In genomic region chr19:50679177-50680125, GRCh38 we compare ENCODE assay signal across 9 cellular contexts. TPM values are rescaled to one million over a fixed set of nuclear protein-coding genes. Genes with fewer than 3 reads are reported as not detected.
DNase-seq lines count a peak whose midpoint lies in the region; ATAC-seq and TF ChIP-seq lines count a peak whose summit lies in the region.
"Had no signal": no experiment of that assay in that cellular context is flagged by ENCODE, and none has a peak within 500 bp of the region (broad histone marks: within the 10 kb centered on the region; RNA-seq: fewer than 3 reads in every experiment).

No MANE protein-coding gene starts in this region.

- peaks cover 31 to 44% of the 10 kb centered on the region in 2 donors for H3K27me3 Mint-ChIP-seq in CD4-positive, alpha-beta memory T cell
- H3K27me3 Mint-ChIP-seq in WTC11 (ENCODE audit: low read depth): peaks cover 85% of the 10 kb centered on the region

- DNase-seq in CD4-positive, alpha-beta memory T cell: peak; percentile 60 to 73 (median 66)
- DNase-seq in NCI-H1105 (lab: John Stamatoyannopoulos, UW) (peak; percentile 50), WTC11 (ENCODE audit: low spot score) (peak; percentile 90), breast epithelium (ENCODE audit: low spot score in 2 of 2) (peak; percentile 57 to 77), kidney glomerular epithelial cell (lab: John Stamatoyannopoulos, UW) (peak; percentile 25)
- peak; percentile 73 to 78 for DNase-seq in stimulated activated CD4-positive, alpha-beta T cell treated with anti-CD3 and anti-CD28 coated beads, Interleukin-2, amount 100 ng/mL, for 48 hours

- H3K4me3 ChIP-seq in CD4-positive, alpha-beta memory T cell (ENCODE audit: low read length in 2 of 2): no peak overlapping the region
- no peak overlapping the region for H3K4me3 ChIP-seq in breast epithelium

- H3K36me3 ChIP-seq in CD4-positive, alpha-beta memory T cell (ENCODE audit: insufficient read depth, low read length): no peaks in the 10 kb centered on the region
- H3K36me3 ChIP-seq in breast epithelium: no peaks in the 10 kb centered on the region

- H3K9me3 ChIP-seq in CD4-positive, alpha-beta memory T cell (ENCODE audit: control insufficient read depth in 1 of 2, low read length in 2 of 2): no peaks in the 10 kb centered on the region
- H3K9me3 ChIP-seq in breast epithelium: no peaks in the 10 kb centered on the region

- CTCF ChIA-PET in CD4-positive, alpha-beta memory T cell (lab: Charles Lee; ENCODE audit: partially characterized antibody): no interaction called here
- CTCF ChIA-PET in WTC11 (lab: Charles Lee): interaction anchor here (0.6 to 1.0 kb wide), 2 partner anchors 10 to 85 kb away, joined by 3 read pairs; no protein-coding TSS in a partner anchor

- H3K4me1 Mint-ChIP-seq in CD4-positive, alpha-beta memory T cell: peaks cover 0 to 8% (median 4%) of the 10 kb centered on the region in 4 donors
- peaks cover 16% of the 10 kb centered on the region for H3K4me1 Mint-ChIP-seq in WTC11

- no peaks in the 10 kb centered on the region for H3K36me3 Mint-ChIP-seq in CD4-positive, alpha-beta memory T cell
- peaks cover 3% of the 10 kb centered on the region; the same call in 1 of the 2 replicates for H3K36me3 Mint-ChIP-seq in WTC11

- no peaks in the 10 kb centered on the region for H3K4me1 ChIP-seq in CD4-positive, alpha-beta memory T cell (ENCODE audit: insufficient read depth, low read length)
- H3K4me1 ChIP-seq in breast epithelium: no peaks in the 10 kb centered on the region

- peaks cover 0 to 18% (median 8%) of the 10 kb centered on the region in 8 donors for H3K9me3 Mint-ChIP-seq in CD4-positive, alpha-beta memory T cell
- H3K9me3 Mint-ChIP-seq in WTC11: 0 out of 2 replicates have a peak, but pooled peaks cover 4% of the 10 kb centered on the region

- ATAC-seq in GM21515 (IDR thresholded peaks at IDR 0.05; ENCODE audit: unreplicated experiment) (peak; percentile 58), WTC11 (peak; percentile 89), HG03196 (IDR thresholded peaks at IDR 0.05; ENCODE audit: unreplicated experiment) (no peak)

- POLR2A ChIA-PET in CD4-positive, alpha-beta memory T cell (lab: Charles Lee; ENCODE audit: partially characterized antibody): no interaction called here
- POLR2A ChIA-PET in WTC11 (lab: Charles Lee): no interaction called here

- no peak for TF ChIP-seq CTCF in WTC11 (IDR thresholded peaks at IDR 0.05)
- no peak for TF ChIP-seq CTCF in breast epithelium (IDR thresholded peaks at IDR 0.05)

- peak overlapping the region in 3 of 7 donors; percentile 26 to 89 (median 58) for H3K27ac Mint-ChIP-seq in CD4-positive, alpha-beta memory T cell
- H3K27ac Mint-ChIP-seq in WTC11: no peak overlapping the region

- no peak for TF ChIP-seq POLR2A in breast epithelium (IDR thresholded peaks at IDR 0.05)

- no peak overlapping the region for H3K27ac ChIP-seq in CD4-positive, alpha-beta memory T cell (ENCODE audit: low read depth, low read length)
- no peak overlapping the region for H3K27ac ChIP-seq in breast epithelium

- intact Hi-C loops in CD4-positive, alpha-beta memory T cell (cut with micrococcal nuclease): no loop called here
- intact Hi-C loops in breast epithelium (cut with DNase I; ENCODE audit: low total_unique reads): no loop called here

- no peaks in the 10 kb centered on the region for H3K27me3 ChIP-seq in CD4-positive, alpha-beta memory T cell (ENCODE audit: insufficient read depth, low read length)
- H3K27me3 ChIP-seq in breast epithelium: peaks cover 0 to 16% of the 10 kb centered on the region in 2 donors

- H3K4me3 Mint-ChIP-seq in CD4-positive, alpha-beta memory T cell: peak overlapping the region in 2 of 8 donors; percentile 29 to 53
- peak overlapping the region; percentile 31 for H3K4me3 Mint-ChIP-seq in WTC11

TF ChIP-seq in WTC11, 78 proteins besides CTCF, POLR2A, EP300 and RAD21 (continues in another document):
- no peak for TF ChIP-seq ATF2 (CRISPR knock-in tag; IDR thresholded peaks at IDR 0.05; ENCODE audit: borderline replicate concordance, low read depth)
- TF ChIP-seq FOXP4 (CRISPR knock-in tag; IDR thresholded peaks at IDR 0.05): 0 out of 2 replicates have a peak, but pooled peaks have one; percentile 18
- 0 out of 2 replicates have a peak, but pooled peaks have one; percentile 50 for TF ChIP-seq E2F5 (CRISPR knock-in tag; IDR thresholded peaks at IDR 0.05)
- peak; percentile 25; the same call in 1 of the 2 replicates for TF ChIP-seq FOXK1 (CRISPR knock-in tag; IDR thresholded peaks at IDR 0.05)
- TF ChIP-seq MAX (CRISPR knock-in tag; IDR thresholded peaks at IDR 0.05): peak; percentile 95
- TF ChIP-seq JUN (CRISPR knock-in tag; IDR thresholded peaks at IDR 0.05): no peak
- TF ChIP-seq HMGA2 (CRISPR knock-in tag; IDR thresholded peaks at IDR 0.05): no peak
- no peak for TF ChIP-seq SMAD4 (CRISPR knock-in tag; IDR thresholded peaks at IDR 0.05)
- peak; percentile 65; the same call in 1 of the 2 replicates for TF ChIP-seq ZNF281 (CRISPR knock-in tag; IDR thresholded peaks at IDR 0.05)

RNA-seq across cellular contexts. Expression of gene C19orf81, which starts 30.2 kb away (rescaled TPM):
- not detected for total RNA-seq in CD4-positive, alpha-beta memory T cell
- not detected for polyA plus RNA-seq in CD4-positive, alpha-beta memory T cell
- total RNA-seq in WTC11 (2021) (22.4 to 24.5 TPM (median 22.9 TPM) in 3 replicates), breast epithelium (not detected)

RNA-seq across cellular contexts. Expression of gene SYT3, which starts 39.8 kb away (rescaled TPM):
- total RNA-seq in CD4-positive, alpha-beta memory T cell: not detected
- polyA plus RNA-seq in CD4-positive, alpha-beta memory T cell: under 1 TPM in 1 of 2 donors, not detected in 1; 0.09 TPM
- 14.6 to 21.7 TPM (median 20.1 TPM) in 3 replicates for total RNA-seq in WTC11 (2021)
- total RNA-seq in breast epithelium: 1 to 10 TPM in 1 of 3 donors, under 1 TPM in 1, not detected in 1; 0.33 to 1.3 TPM
- total RNA-seq: subcutaneous adipose tissue had no signal

RNA-seq across cellular contexts. Expression of gene SHANK1, which starts 40.2 kb away (rescaled TPM):
- total RNA-seq in CD4-positive, alpha-beta memory T cell: not detected
- polyA plus RNA-seq in CD4-positive, alpha-beta memory T cell: not detected
- total RNA-seq in WTC11 (2021) (3.9 to 8.7 TPM (median 5.0 TPM) in 3 replicates), breast epithelium (under 1 TPM in 2 of 3 donors, not detected in 1; 0.59 to 0.98 TPM)

RNA-seq across cellular contexts. Expression of gene CLEC11A, which starts 43.7 kb away (rescaled TPM):
- total RNA-seq in CD4-positive, alpha-beta memory T cell: 1 to 10 TPM in 1 of 2 experiments, under 1 TPM in 1; 0.78 to 1.2 TPM
- polyA plus RNA-seq in CD4-positive, alpha-beta memory T cell: under 1 TPM; 0.47 to 0.57 TPM
- total RNA-seq in WTC11 (2021): 7.6 to 9.5 TPM (median 8.2 TPM) in 3 replicates
- total RNA-seq in breast epithelium: 10 to 100 TPM; 16.4 to 24.3 (median 20.6) TPM

Comparison
In these comparisons a context has a peak if more than half of its experiments do, and no peak if none do; other contexts are left out.
1. DNase-seq: peak in every context shown above with its lines; median percentile 90 in WTC11; 76 in stimulated activated CD4-positive, alpha-beta T cell treated with anti-CD3 and anti-CD28 coated beads, Interleukin-2, amount 100 ng/mL, for 48 hours; 67 in breast epithelium; 66 in CD4-positive, alpha-beta memory T cell; 50 in NCI-H1105; 25 in kidney glomerular epithelial cell.
2. RNA of gene C19orf81, which starts 30.2 kb away (total RNA-seq): 22.4 to 24.5 TPM in WTC11; not detected in CD4-positive, alpha-beta memory T cell and not detected in breast epithelium; every median in the first group is over 10 times any median in the second.